ENCODE assay signal across 24 cellular contexts in the genomic region with DNA sequence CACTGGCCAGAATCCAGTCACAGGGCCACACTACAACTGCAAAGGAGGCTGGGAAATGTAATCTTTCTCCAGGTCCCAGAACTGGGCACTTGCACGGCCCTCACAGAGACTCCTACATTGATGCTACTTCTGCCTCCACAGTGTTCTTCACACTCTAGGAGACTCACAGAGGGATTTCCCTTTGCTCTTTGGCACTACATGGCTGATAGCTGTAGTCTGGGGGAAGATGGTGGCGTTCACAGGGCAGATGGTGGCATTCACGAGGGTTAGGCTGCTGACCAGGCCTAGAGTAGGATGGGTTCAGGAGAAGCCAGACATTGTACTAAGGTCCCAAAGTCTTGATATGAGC.
DNase-seq lines count a peak whose midpoint lies in the region; ATAC-seq, FAIRE-seq and TF ChIP-seq lines count a peak whose summit lies in the region.
"Had no signal": no experiment of that assay in that cellular context is flagged by ENCODE, and none has a peak within 500 bp of the region (broad histone marks: within the 10 kb centered on the region; RNA-seq: fewer than 3 reads in every experiment).

No MANE protein-coding gene starts in this region.

- H3K36me3 ChIP-seq in SJSA1 = no peaks in the 10 kb centered on the region
- H3K36me3 ChIP-seq: BLaER1 treated with 17β-estradiol and CSF1 and Interleukin-3, amounts not matched to agents 10 nM and 100 nM; HAP-1; SJCRH30 had no signal

- DNase-seq in HFF-Myc (ENCODE audit: extremely low read depth, low read depth) = peak; percentile 14
- DNase-seq in SJSA1 (ENCODE audit: low read depth in 1 of 2, low spot score in 2 of 2) = no peak
- DNase-seq in epithelial cell of prostate (ENCODE audit: low read depth, low spot score) = no peak
- DNase-seq in omental fat pad (ENCODE audit: low spot score) = no peak
- DNase-seq in stimulated activated naive B cell treated with anti-CD40 and anti-IgM and Interleukin-4, amounts not matched to agents 10 μg/mL and 1 μg/mL and 100 μg/mL, for 72 hours = no peak
- no peak for DNase-seq in GM12892 (ENCODE audit: insufficient read length)
- DNase-seq: CD4-positive, alpha-beta T cell; GOT3; Karpas-422; NCI-H1105; NCI-H1436 treated with DMSO at 0.1 percent for 48 hours; NCI-H187 treated with DMSO at 0.1 percent for 48 hours; NCI-H524 treated with DMSO at 0.1 percent for 48 hours; NCI-H774; SJCRH30 had no signal

- peaks cover 51% of the 10 kb centered on the region for H3K4me1 ChIP-seq in SJSA1 (replicated peaks)
- H3K4me1 ChIP-seq: BLaER1 treated with 17β-estradiol and CSF1 and Interleukin-3, amounts not matched to agents 10 nM and 100 nM; HAP-1 had no signal

- H3K4me1 Mint-ChIP-seq in stimulated activated naive B cell treated with anti-CD40 and anti-IgM and Interleukin-4, amounts not matched to agents 10 μg/mL and 1 μg/mL and 100 μg/mL, for 72 hours = no peaks in the 10 kb centered on the region

- ATAC-seq in omental fat pad (ENCODE audit: low FRiP score) (peak; percentile 31), HG02763 (IDR thresholded peaks at IDR 0.05; ENCODE audit: unreplicated experiment) (no peak), GM21576 (IDR thresholded peaks at IDR 0.05; ENCODE audit: unreplicated experiment) (no peak)
- no peak for ATAC-seq in stimulated activated naive B cell treated with anti-CD40 and anti-IgM and Interleukin-4, amounts not matched to agents 10 μg/mL and 1 μg/mL and 100 μg/mL, for 72 hours (replicated peaks)

- no peak overlapping the region for H3K27ac Mint-ChIP-seq in stimulated activated naive B cell treated with anti-CD40 and anti-IgM and Interleukin-4, amounts not matched to agents 10 μg/mL and 1 μg/mL and 100 μg/mL, for 72 hours
- H3K27ac Mint-ChIP-seq: CD4-positive, alpha-beta T cell had no signal

- H3K4me3 ChIP-seq in HFF-Myc (replicated peaks; ENCODE audit: low read depth, low read length) (no peak overlapping the region), SJSA1 (no peak overlapping the region)
- H3K4me3 ChIP-seq: BLaER1 treated with 17β-estradiol and CSF1 and Interleukin-3, amounts not matched to agents 10 nM and 100 nM; HAP-1; SJCRH30 had no signal

- H3K4me3 Mint-ChIP-seq in stimulated activated naive B cell treated with anti-CD40 and anti-IgM and Interleukin-4, amounts not matched to agents 10 μg/mL and 1 μg/mL and 100 μg/mL, for 72 hours = no peak overlapping the region
- H3K4me3 Mint-ChIP-seq: CD4-positive, alpha-beta T cell had no signal

- H3K27ac ChIP-seq in SJSA1 (peak overlapping the region; percentile 64), epithelial cell of prostate (peak overlapping the region; percentile 39)
- H3K27ac ChIP-seq: BLaER1 treated with 17β-estradiol and CSF1 and Interleukin-3, amounts not matched to agents 10 nM and 100 nM; HL-60; SJCRH30 had no signal

- no peaks in the 10 kb centered on the region for H3K9me3 ChIP-seq in SJSA1 (replicated peaks)
- H3K9me3 ChIP-seq: BLaER1 treated with 17β-estradiol and CSF1 and Interleukin-3, amounts not matched to agents 10 nM and 100 nM; HAP-1; SJCRH30 had no signal

- H3K27me3 ChIP-seq in SJSA1 (replicated peaks) = no peaks in the 10 kb centered on the region
- H3K27me3 ChIP-seq: BLaER1 treated with 17β-estradiol and CSF1 and Interleukin-3, amounts not matched to agents 10 nM and 100 nM; SJCRH30 had no signal

- H3K36me3 Mint-ChIP-seq in stimulated activated naive B cell treated with anti-CD40 and anti-IgM and Interleukin-4, amounts not matched to agents 10 μg/mL and 1 μg/mL and 100 μg/mL, for 72 hours = no peaks in the 10 kb centered on the region

- no peaks in the 10 kb centered on the region for H3K27me3 Mint-ChIP-seq in stimulated activated naive B cell treated with anti-CD40 and anti-IgM and Interleukin-4, amounts not matched to agents 10 μg/mL and 1 μg/mL and 100 μg/mL, for 72 hours

- TF ChIP-seq CTCF in HFF-Myc (IDR thresholded peaks at IDR 0.05; ENCODE audit: low read depth, low read length, missing control alignments) (no peak), omental fat pad (IDR thresholded peaks at IDR 0.05) (no peak)

- peaks cover 5 to 9% of the 10 kb centered on the region in 2 donors for H3K9me3 Mint-ChIP-seq in stimulated activated naive B cell treated with anti-CD40 and anti-IgM and Interleukin-4, amounts not matched to agents 10 μg/mL and 1 μg/mL and 100 μg/mL, for 72 hours
- H3K9me3 Mint-ChIP-seq: CD4-positive, alpha-beta T cell had no signal

- no peak for TF ChIP-seq POLR2A in GM12892 (IDR thresholded peaks at IDR 0.05; ENCODE audit: low read depth, low read length)

- no peak for FAIRE-seq in GM12892 (lab: Jason Lieb, UNC)
- FAIRE-seq: A204.1, D721Med, GM18507, RCC 7860 had no signal
